9 cellular contexts compared by ENCODE assay signal in the genomic region with DNA sequence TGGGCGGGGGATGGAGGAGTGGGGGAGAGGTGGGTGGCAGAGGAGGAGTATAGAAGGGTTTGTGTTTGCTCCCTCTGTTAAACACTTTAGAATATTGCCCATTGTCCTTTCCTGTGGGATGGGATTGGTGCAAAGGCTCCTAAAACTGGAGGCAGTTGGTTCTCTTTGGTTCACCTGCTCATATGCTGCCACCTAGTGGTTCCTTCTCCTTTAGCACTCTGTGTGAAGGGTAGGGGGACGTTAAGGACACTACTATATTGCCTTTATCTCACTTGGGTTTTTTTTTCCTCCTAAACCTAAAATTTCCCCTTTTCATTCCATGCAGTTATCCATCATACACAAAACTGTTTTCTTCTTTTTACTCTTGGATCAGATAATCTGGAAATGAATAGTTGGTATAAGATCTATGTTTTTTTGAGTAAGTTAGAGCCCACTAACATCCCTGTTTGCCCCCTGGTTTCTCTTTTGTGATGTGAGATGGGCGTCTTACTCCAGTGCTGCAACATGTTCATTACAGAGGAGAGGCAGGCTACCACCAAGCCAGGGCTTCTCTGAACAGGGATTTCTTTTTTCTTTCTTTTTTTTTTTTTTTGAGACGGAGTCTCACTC. TPM values are rescaled to one million over a fixed set of nuclear protein-coding genes. Genes with fewer than 3 reads are reported as not detected.
DNase-seq lines count a peak whose midpoint lies in the region; ATAC-seq and TF ChIP-seq lines count a peak whose summit lies in the region.
"Had no signal": no experiment of that assay in that cellular context is flagged by ENCODE, and none has a peak within 500 bp of the region (broad histone marks: within the 10 kb centered on the region; RNA-seq: fewer than 3 reads in every experiment).

No MANE protein-coding gene starts in this region.

- TF ChIP-seq POLR2A in Peyer's patch (IDR thresholded peaks at IDR 0.05) = no peak

- peak overlapping the region; percentile 43 for H3K27ac Mint-ChIP-seq in glutamatergic neuron (ENCODE audit: unreplicated experiment)
- H3K27ac Mint-ChIP-seq: activated naive CD4-positive, alpha-beta T cell treated with anti-CD3 and anti-CD28 coated beads, Interleukin-2, amount 50 U/mL, for 24 hours had no signal

- H3K9me3 ChIP-seq in Peyer's patch = no peaks in the 10 kb centered on the region

- peaks cover 28% of the 10 kb centered on the region for H3K4me1 Mint-ChIP-seq in glutamatergic neuron (ENCODE audit: low read depth, unreplicated experiment)

- H3K9me3 Mint-ChIP-seq in glutamatergic neuron (ENCODE audit: unreplicated experiment) = peaks cover 4% of the 10 kb centered on the region
- H3K9me3 Mint-ChIP-seq: activated naive CD4-positive, alpha-beta T cell treated with anti-CD3 and anti-CD28 coated beads, Interleukin-2, amount 50 U/mL, for 24 hours had no signal

- no peaks in the 10 kb centered on the region for H3K36me3 ChIP-seq in Peyer's patch

- ATAC-seq in GM18517 (IDR thresholded peaks at IDR 0.05; ENCODE audit: unreplicated experiment) = no peak

- no peak overlapping the region for H3K27ac ChIP-seq in Peyer's patch

- peak; percentile 90 for TF ChIP-seq CTCF in LNCAP (IDR thresholded peaks at IDR 0.05)
- TF ChIP-seq CTCF in Peyer's patch (IDR thresholded peaks at IDR 0.05) = peak; percentile 45 to 85 (median 81)
- TF ChIP-seq CTCF in glutamatergic neuron (IDR thresholded peaks at IDR 0.05; ENCODE audit: partially characterized antibody, unreplicated experiment) = peak; percentile 75

- no peak overlapping the region for H3K4me3 ChIP-seq in Peyer's patch

- H3K4me1 ChIP-seq in Peyer's patch = no peaks in the 10 kb centered on the region

- DNase-seq in DMS79 (lab: John Stamatoyannopoulos, UW) (peak; percentile 55), Peyer's patch (peak in 2 of 3 donors; percentile 59 to 77), glutamatergic neuron (peak; percentile 40), pons (ENCODE audit: low spot score) (peak; percentile 87), mesenteric fat pad (ENCODE audit: low spot score) (no peak)
- DNase-seq in activated naive CD4-positive, alpha-beta T cell treated with anti-CD3 and anti-CD28 coated beads, Interleukin-2, amount 50 U/mL, for 16 hours = peak; percentile 41

- no peak overlapping the region for H3K4me3 Mint-ChIP-seq in glutamatergic neuron (ENCODE audit: unreplicated experiment)
- H3K4me3 Mint-ChIP-seq: activated naive CD4-positive, alpha-beta T cell treated with anti-CD3 and anti-CD28 coated beads, Interleukin-2, amount 50 U/mL, for 24 hours had no signal

- no peaks in the 10 kb centered on the region for H3K36me3 Mint-ChIP-seq in glutamatergic neuron (ENCODE audit: unreplicated experiment)
- H3K36me3 Mint-ChIP-seq: activated naive CD4-positive, alpha-beta T cell treated with anti-CD3 and anti-CD28 coated beads, Interleukin-2, amount 50 U/mL, for 24 hours had no signal

- no peaks in the 10 kb centered on the region for H3K27me3 ChIP-seq in Peyer's patch

- peaks cover 4% of the 10 kb centered on the region for H3K27me3 Mint-ChIP-seq in glutamatergic neuron (ENCODE audit: unreplicated experiment)
- H3K27me3 Mint-ChIP-seq: activated naive CD4-positive, alpha-beta T cell treated with anti-CD3 and anti-CD28 coated beads, Interleukin-2, amount 50 U/mL, for 24 hours had no signal

RNA-seq across cellular contexts. Expression of gene SNX11, which starts 23.8 kb away (rescaled TPM):
- total RNA-seq in Peyer's patch (10 to 100 TPM in 3 of 4 donors, 1 to 10 TPM in 1; 9.5 to 19.8 (median 15.0) TPM), glutamatergic neuron (ENCODE audit: unreplicated experiment) (44.0 TPM), mesenteric fat pad (20.7 TPM)

RNA-seq across cellular contexts. Expression of gene CBX1, which starts 30.0 kb away (rescaled TPM):
- 10 to 100 TPM in 1 of 4 donors, 1 to 10 TPM in 3; 7.2 to 14.0 (median 8.5) TPM for total RNA-seq in Peyer's patch
- 141 TPM for total RNA-seq in glutamatergic neuron (ENCODE audit: unreplicated experiment)
- total RNA-seq in mesenteric fat pad = 34.0 TPM
